28 cellular contexts compared by ENCODE assay signal in genomic region chr1:200966934-200967333, GRCh38.
"Had no signal": no experiment of that assay in that cellular context is flagged by ENCODE, and none has a peak within 500 bp of the region (broad histone marks: within the 10 kb centered on the region; RNA-seq: fewer than 3 reads in every experiment).

No MANE protein-coding gene starts in this region.

- DNase-seq: dermis blood vessel endothelial cell; effector memory CD4-positive, alpha-beta T cell; foreskin keratinocyte; glutamatergic neuron; hypothalamus; immature natural killer cell; islet precursor cell; left ventricle myocardium superior; lower lobe of right lung; naive B cell; nephron progenitor cell; nucleus accumbens; pancreas; right lobe of liver; small intestine; stimulated activated CD4-positive, alpha-beta T cell treated with anti-CD3 and anti-CD28 coated beads, Interleukin-12 subunit alpha, Interleukin-12 subunit beta, amount 100 ng/mL, for 4 hours; stimulated activated CD4-positive, alpha-beta T cell treated with anti-CD3 and anti-CD28 coated beads, Interleukin-1b, Interleukin-23, amount 100 ng/mL, for 48 hours; stimulated activated CD4-positive, alpha-beta T cell treated with anti-CD3 and anti-CD28 coated beads, Interleukin-4, amount 100 ng/mL, for 1 hour; stimulated activated CD8-positive, alpha-beta memory T cell treated with anti-CD3 and anti-CD28 coated beads, Interleukin-4, amount 100 ng/mL, for 48 hours; stimulated activated naive CD4-positive, alpha-beta T cell; stimulated activated naive CD8-positive, alpha-beta T cell treated with anti-CD3 and anti-CD28 coated beads, Interleukin-15, amount 100 ng/mL, for 72 hours; transverse colon; upper lobe of right lung; uterus had no signal

- H3K27me3 Mint-ChIP-seq: naive B cell; stimulated activated naive CD8-positive, alpha-beta T cell treated with anti-CD3 and anti-CD28 coated beads, Interleukin-15, amount 100 ng/mL, for 72 hours had no signal

- H3K4me3 ChIP-seq: coronary artery, esophagus muscularis mucosa, lower lobe of right lung, pancreas, right lobe of liver, suprapubic skin, transverse colon, upper lobe of right lung, uterus had no signal

- H3K9me3 ChIP-seq: esophagus muscularis mucosa, lower lobe of right lung, pancreas, right lobe of liver, suprapubic skin, transverse colon, upper lobe of right lung, uterus had no signal

- ATAC-seq: foreskin keratinocyte; left ventricle myocardium superior; lower lobe of right lung; pancreas; right lobe of liver; stimulated activated naive CD8-positive, alpha-beta T cell treated with anti-CD3 and anti-CD28 coated beads, Interleukin-15, amount 100 ng/mL, for 72 hours; upper lobe of right lung had no signal

- H3K36me3 ChIP-seq: esophagus muscularis mucosa, pancreas, right lobe of liver, suprapubic skin, transverse colon, upper lobe of right lung, uterus had no signal

- H3K4me3 Mint-ChIP-seq: immature natural killer cell; naive B cell; nephron progenitor cell; stimulated activated naive CD8-positive, alpha-beta T cell treated with anti-CD3 and anti-CD28 coated beads, Interleukin-15, amount 100 ng/mL, for 72 hours had no signal

- H3K27ac Mint-ChIP-seq: nephron progenitor cell; progenitor cell of endocrine pancreas; stimulated activated naive CD8-positive, alpha-beta T cell treated with anti-CD3 and anti-CD28 coated beads, Interleukin-15, amount 100 ng/mL, for 72 hours had no signal

- H3K27me3 ChIP-seq: esophagus muscularis mucosa, foreskin keratinocyte, pancreas, right lobe of liver, suprapubic skin, transverse colon, upper lobe of right lung, uterus had no signal

- H3K9me3 Mint-ChIP-seq: immature natural killer cell; naive B cell; nephron progenitor cell; stimulated activated naive CD8-positive, alpha-beta T cell treated with anti-CD3 and anti-CD28 coated beads, Interleukin-15, amount 100 ng/mL, for 72 hours had no signal

- H3K4me1 ChIP-seq: lower lobe of right lung, pancreas, right lobe of liver, upper lobe of right lung, uterus had no signal

- H3K27ac ChIP-seq: coronary artery, esophagus muscularis mucosa, foreskin keratinocyte, lower lobe of right lung, pancreas, right lobe of liver, suprapubic skin, transverse colon, upper lobe of right lung, uterus had no signal
